In genomic region chr6:63803371-63803770, GRCh38 we compare ENCODE assay signal across 17 cellular contexts.
DNase-seq lines count a peak whose midpoint lies in the region; ATAC-seq and TF ChIP-seq lines count a peak whose summit lies in the region.
"Had no signal": no experiment of that assay in that cellular context is flagged by ENCODE, and none has a peak within 500 bp of the region (broad histone marks: within the 10 kb centered on the region; RNA-seq: fewer than 3 reads in every experiment).

No MANE protein-coding gene starts in this region.

- H3K27me3 Mint-ChIP-seq in neural crest cell (ENCODE audit: low read depth) = no peaks in the 10 kb centered on the region
- H3K27me3 Mint-ChIP-seq: CD4-positive, CD25-positive, alpha-beta regulatory T cell had no signal

- peak overlapping the region; percentile 69 for H3K27ac Mint-ChIP-seq in neural crest cell (ENCODE audit: unreplicated experiment)
- H3K27ac Mint-ChIP-seq: CD4-positive, CD25-positive, alpha-beta regulatory T cell had no signal

- CTCF ChIA-PET in PC-3 (lab: Charles Lee) = interaction anchor here (1.7 kb wide), 1 partner anchor 205 kb away, joined by 11 read pairs; no protein-coding TSS in a partner anchor

- H3K4me3 ChIP-seq in PC-3 (ENCODE audit: low read length) = no peak overlapping the region
- H3K4me3 ChIP-seq: GM23248, HAP-1, SJSA1 had no signal

- no peaks in the 10 kb centered on the region for H3K9me3 ChIP-seq in PC-3 (ENCODE audit: low read length)
- H3K9me3 ChIP-seq: Caco-2, HAP-1, SJSA1 had no signal

- intact Hi-C loops in PC-3 (cut with micrococcal nuclease) = loop anchor here (2.0 to 5.0 kb wide), 3 partner anchors 41 to 231 kb away; partner anchors contain the start of genes LOC128125822 and PTP4A1

- ATAC-seq in PC-3 = no peak
- no peak for ATAC-seq in GM18907 (IDR thresholded peaks at IDR 0.05; ENCODE audit: unreplicated experiment)
- ATAC-seq in GM18519 (IDR thresholded peaks at IDR 0.05; ENCODE audit: low FRiP score, unreplicated experiment) = no peak

- H4K20me1 ChIP-seq in PC-3 (ENCODE audit: low read length) = no peaks in the 10 kb centered on the region

- DNase-seq in PC-3 (no peak), globus pallidus (ENCODE audit: low spot score) (peak; percentile 62), neural crest cell (ENCODE audit: low read depth, low spot score) (no peak), activated gamma-delta T cell treated with Interleukin-2 at 50 U/mL for 16 hours (no peak), NCI-H1105 (lab: John Stamatoyannopoulos, UW) (no peak)
- DNase-seq: Caco-2, NCI-H1436 treated with DMSO at 0.1 percent for 48 hours, NCI-H2029, NCI-H345, NCI-H524 treated with DMSO at 0.1 percent for 48 hours had no signal

- H3K36me3 Mint-ChIP-seq in neural crest cell (ENCODE audit: low read depth) = no peaks in the 10 kb centered on the region
- H3K36me3 Mint-ChIP-seq: CD4-positive, CD25-positive, alpha-beta regulatory T cell had no signal

- H3K4me2 ChIP-seq in PC-3 (ENCODE audit: low read length) = peak overlapping the region; percentile 14; the same call in 1 of the 2 replicates

- no peaks in the 10 kb centered on the region for H3K27me3 ChIP-seq in PC-3 (ENCODE audit: low read length)
- H3K27me3 ChIP-seq: SJSA1 had no signal

- H2AFZ ChIP-seq in PC-3 (ENCODE audit: low read length) = no peak overlapping the region
- H2AFZ ChIP-seq: GM23248 had no signal

- H3K4me3 Mint-ChIP-seq in neural crest cell = no peak overlapping the region
- H3K4me3 Mint-ChIP-seq: CD4-positive, CD25-positive, alpha-beta regulatory T cell had no signal

- no peaks in the 10 kb centered on the region for H3K79me2 ChIP-seq in PC-3 (ENCODE audit: low read length)

- BruUV-seq in PC-3 (replicated peaks; lab: Mats Ljungman, UMichigan) = no TSS peak

- TF ChIP-seq CTCF in PC-3 (conservative IDR thresholded peaks at IDR 0.05; ENCODE audit: low read depth, low read length) (no peak), neural crest cell (conservative IDR thresholded peaks at IDR 0.05) (no peak)

- H3K4me1 Mint-ChIP-seq in neural crest cell = peaks cover 4% of the 10 kb centered on the region
- H3K4me1 Mint-ChIP-seq: CD4-positive, CD25-positive, alpha-beta regulatory T cell had no signal

- peaks cover 50% of the 10 kb centered on the region for H3K4me1 ChIP-seq in PC-3 (ENCODE audit: insufficient read depth, low read length)
- H3K4me1 ChIP-seq: HAP-1 had no signal

- no peaks in the 10 kb centered on the region; the same call in 1 of the 2 replicates for H3K36me3 ChIP-seq in PC-3 (ENCODE audit: low read depth, low read length)
- H3K36me3 ChIP-seq: HAP-1, SJSA1 had no signal

- H3K9ac ChIP-seq in PC-3 (ENCODE audit: low read length) = peak overlapping the region; percentile 95
- H3K9ac ChIP-seq: GM23248 had no signal

- POLR2A ChIA-PET in PC-3 (lab: Charles Lee; ENCODE audit: unreplicated experiment) = no interaction called here

- no peaks in the 10 kb centered on the region for H3K9me2 ChIP-seq in PC-3 (replicated peaks; ENCODE audit: low read length)

- H3K9me3 Mint-ChIP-seq in neural crest cell = peaks cover 2% of the 10 kb centered on the region

- peaks cover 9% of the 10 kb centered on the region for H3F3A ChIP-seq in PC-3 (ENCODE audit: low read length, unreplicated experiment)

- peak overlapping the region; percentile 100 for H3K27ac ChIP-seq in PC-3 (ENCODE audit: low read length)
- H3K27ac ChIP-seq: HL-60, SJSA1 had no signal
